ENCODE assay signal across 12 cellular contexts in the genomic region with DNA sequence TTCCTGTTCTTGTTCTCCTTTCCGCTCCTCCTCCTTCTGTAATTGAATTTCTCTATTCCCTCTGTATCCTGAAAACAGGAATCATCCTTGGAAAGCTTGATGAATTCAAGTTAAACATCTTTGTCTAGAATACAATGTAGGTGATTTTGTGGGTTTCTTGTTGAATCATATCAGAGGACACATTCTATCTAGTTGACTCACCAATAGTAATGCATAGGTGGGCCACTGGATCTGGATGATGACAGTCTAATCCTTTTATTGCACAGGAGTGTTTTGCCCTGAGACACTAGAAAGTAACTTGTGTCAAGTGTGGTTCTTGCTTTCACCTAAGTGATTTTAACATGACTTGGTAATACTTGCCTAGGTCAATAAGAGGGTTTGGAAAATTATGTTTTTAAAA.
"Had no signal": no experiment of that assay in that cellular context is flagged by ENCODE, and none has a peak within 500 bp of the region (broad histone marks: within the 10 kb centered on the region; RNA-seq: fewer than 3 reads in every experiment).

No MANE protein-coding gene starts in this region.

- H3K9me3 ChIP-seq: esophagus muscularis mucosa had no signal

- H3K27ac ChIP-seq: esophagus muscularis mucosa, neural progenitor cell had no signal

- H3K9ac ChIP-seq: neural progenitor cell had no signal

- ATAC-seq: activated T-helper 17 cell treated with anti-CD3 and anti-CD28 coated beads, Interleukin-2, amount 50 U/mL, for 72 hours; left lobe of liver; stimulated activated naive CD8-positive, alpha-beta T cell treated with anti-CD3 and anti-CD28 coated beads, Interleukin-15, amount 100 ng/mL, for 72 hours had no signal

- H3K4me2 ChIP-seq: neural progenitor cell had no signal

- H3K27me3 ChIP-seq: esophagus muscularis mucosa, neural progenitor cell had no signal

- H3K36me3 ChIP-seq: esophagus muscularis mucosa had no signal

- DNase-seq: activated CD4-positive, CD25-positive, alpha-beta regulatory T cell treated with anti-CD3 and anti-CD28 coated beads, Interleukin-2, amount 50 U/mL, for 72 hours; activated naive CD4-positive, alpha-beta T cell treated with anti-CD3 and anti-CD28 coated beads for 36 hours; activated T-cell treated with anti-CD3 and anti-CD28 coated beads for 4 hours; immature natural killer cell; naive B cell; stimulated activated CD4-positive, alpha-beta T cell treated with anti-CD3 and anti-CD28 coated beads, Interleukin-1b, Interleukin-23, amount 100 ng/mL, for 48 hours; stimulated activated naive CD8-positive, alpha-beta T cell treated with anti-CD3 and anti-CD28 coated beads, Interleukin-15, amount 100 ng/mL, for 72 hours; T-helper 1 cell had no signal

- H3K4me3 ChIP-seq: esophagus muscularis mucosa, neural progenitor cell had no signal

- H3K4me1 ChIP-seq: esophagus muscularis mucosa had no signal

- H2AFZ ChIP-seq: neural progenitor cell had no signal
